Comparison of ENCODE assay signal across 26 cellular contexts in genomic region chr16:3948378-3948995, GRCh38.
DNase-seq lines count a peak whose midpoint lies in the region; ATAC-seq and TF ChIP-seq lines count a peak whose summit lies in the region.
"Had no signal": no experiment of that assay in that cellular context is flagged by ENCODE, and none has a peak within 500 bp of the region (broad histone marks: within the 10 kb centered on the region; RNA-seq: fewer than 3 reads in every experiment).

No MANE protein-coding gene starts in this region.

- H3K36me3 ChIP-seq in cardiac muscle cell (no peaks in the 10 kb centered on the region), lung (ENCODE audit: control insufficient read depth in 2 of 2, insufficient read depth in 2 of 2, low read length in 2 of 2) (no peaks in the 10 kb centered on the region), suprapubic skin (no peaks in the 10 kb centered on the region), uterus (no peaks in the 10 kb centered on the region)

- 91 to 92% methylated on average over 17 of the region's 17 CpGs for WGBS in lung, 2 donors
- 76% methylated on average over 17 of the region's 17 CpGs for WGBS in suprapubic skin

- no peak overlapping the region for H3K4me3 ChIP-seq in cardiac muscle cell
- H3K4me3 ChIP-seq in lung, result no peak overlapping the region
- H3K4me3 ChIP-seq in suprapubic skin, result no peak overlapping the region
- no peak overlapping the region for H3K4me3 ChIP-seq in uterus
- H3K4me3 ChIP-seq: GM23338, K562, PC-9 had no signal

- intact Hi-C loops in Right ventricle myocardium superior (cut with DNase I) (no loop called here), uterus (cut with DNase I; ENCODE audit: low total_unique reads) (no loop called here)

- TF ChIP-seq CTCF in cardiac muscle cell (IDR thresholded peaks at IDR 0.05; ENCODE audit: low read depth, low read length) (no peak), chondrocyte (IDR thresholded peaks at IDR 0.05) (no peak), lung (IDR thresholded peaks at IDR 0.05; ENCODE audit: control extremely low read depth, extremely low read depth) (no peak), suprapubic skin (IDR thresholded peaks at IDR 0.05) (no peak), uterus (IDR thresholded peaks at IDR 0.05) (no peak)

- H3K4me1 ChIP-seq in cardiac muscle cell (ENCODE audit: low read depth) (peaks cover 7% of the 10 kb centered on the region), lung (ENCODE audit: control insufficient read depth in 2 of 2, insufficient read depth in 2 of 2, low read length in 2 of 2) (peaks cover 2 to 10% of the 10 kb centered on the region in 2 donors), suprapubic skin (peaks cover 39% of the 10 kb centered on the region), uterus (no peaks in the 10 kb centered on the region)

- H3K36me3 Mint-ChIP-seq in chondrocyte (ENCODE audit: low read depth), result no peaks in the 10 kb centered on the region
- H3K36me3 Mint-ChIP-seq: CD4-positive, CD25-positive, alpha-beta regulatory T cell had no signal

- ATAC-seq in Right ventricle myocardium superior (ENCODE audit: poor library complexity), result no peak
- no peak for ATAC-seq in lung (ENCODE audit: insufficient read depth, low FRiP score)
- ATAC-seq: activated CD8-positive, alpha-beta T cell treated with anti-CD3 and anti-CD28 coated beads for 36 hours; GM23338; K562 had no signal

- no peak for TF ChIP-seq POLR2A in suprapubic skin (IDR thresholded peaks at IDR 0.05)
- no peak for TF ChIP-seq POLR2A in uterus (IDR thresholded peaks at IDR 0.05)

- H3K9me3 Mint-ChIP-seq in chondrocyte (ENCODE audit: low read depth), result no peaks in the 10 kb centered on the region
- H3K9me3 Mint-ChIP-seq: activated CD8-positive, alpha-beta T cell treated with anti-CD3 and anti-CD28 coated beads for 36 hours; CD4-positive, CD25-positive, alpha-beta regulatory T cell; central memory CD8-positive, alpha-beta T cell; T-helper 2 cell treated with Interferon-gamma antibody and Interleukin-4, amounts not matched to agents 5 μg/mL and 100 μg/mL, for 36 hours had no signal

- H3K27me3 ChIP-seq in cardiac muscle cell (no peaks in the 10 kb centered on the region), lung (ENCODE audit: control insufficient read depth, insufficient read depth) (no peaks in the 10 kb centered on the region), suprapubic skin (no peaks in the 10 kb centered on the region), uterus (no peaks in the 10 kb centered on the region)

- no peak for DNase-seq in cardiac muscle cell (ENCODE audit: low read depth in 1 of 2, low spot score in 1 of 2)
- DNase-seq in Right ventricle myocardium superior, result no peak
- peak; percentile 6 for DNase-seq in chondrocyte (ENCODE audit: low spot score)
- DNase-seq in lung (ENCODE audit: low spot score), result no peak
- peak; percentile 32 to 39 for DNase-seq in suprapubic skin (ENCODE audit: low spot score in 2 of 2)
- DNase-seq in activated CD4-positive, alpha-beta T cell treated with anti-CD3 and anti-CD28 coated beads, Interleukin-2, amount 50 U/mL, for 48 hours, result no peak
- no peak for DNase-seq in activated gamma-delta T cell (lab: John Stamatoyannopoulos, UW)
- DNase-seq in uterus, result no peak
- DNase-seq: 8988T; activated CD8-positive, alpha-beta memory T cell treated with anti-CD3 and anti-CD28 coated beads, Interleukin-2, amount 50 U/mL, for 48 hours; activated CD8-positive, alpha-beta T cell treated with anti-CD3 and anti-CD28 coated beads for 36 hours; aorta; Calu3; CD4-positive, CD25-positive, alpha-beta regulatory T cell; DMS79; mesendoderm; NCI-H1694; nucleus accumbens; PC-9; small intestine; stimulated activated naive CD4-positive, alpha-beta T cell had no signal

- no peak for TF ChIP-seq EP300 in suprapubic skin (IDR thresholded peaks at IDR 0.05)

- H3K27me3 Mint-ChIP-seq in chondrocyte (ENCODE audit: low read depth), result no peaks in the 10 kb centered on the region

- peaks cover 73% of the 10 kb centered on the region for H3K4me1 Mint-ChIP-seq in chondrocyte (ENCODE audit: low read depth)
- H3K4me1 Mint-ChIP-seq: CD4-positive, CD25-positive, alpha-beta regulatory T cell; central memory CD8-positive, alpha-beta T cell; GM23338 had no signal

- H3K4me3 Mint-ChIP-seq in chondrocyte (ENCODE audit: unreplicated experiment), result no peak overlapping the region
- H3K4me3 Mint-ChIP-seq: activated CD8-positive, alpha-beta T cell treated with anti-CD3 and anti-CD28 coated beads for 36 hours; activated naive CD8-positive, alpha-beta T cell; central memory CD8-positive, alpha-beta T cell; GM23338; T-helper 2 cell treated with Interferon-gamma antibody and Interleukin-4, amounts not matched to agents 5 μg/mL and 100 μg/mL, for 36 hours had no signal

- H3K27ac ChIP-seq in cardiac muscle cell (peak overlapping the region; percentile 75), lung (ENCODE audit: low read depth in 1 of 2, low read length in 1 of 2) (peak overlapping the region; percentile 69 to 97), suprapubic skin (no peak overlapping the region), uterus (no peak overlapping the region)
- H3K27ac ChIP-seq: PC-9 had no signal

- H3K27ac Mint-ChIP-seq in chondrocyte (ENCODE audit: unreplicated experiment), result peak overlapping the region; percentile 94
- H3K27ac Mint-ChIP-seq: activated CD8-positive, alpha-beta T cell treated with anti-CD3 and anti-CD28 coated beads for 36 hours; activated naive CD8-positive, alpha-beta T cell; CD4-positive, CD25-positive, alpha-beta regulatory T cell; GM23338; T-helper 2 cell treated with Interferon-gamma antibody and Interleukin-4, amounts not matched to agents 5 μg/mL and 100 μg/mL, for 36 hours had no signal

- H3K9me3 ChIP-seq in cardiac muscle cell (ENCODE audit: low read depth), result no peaks in the 10 kb centered on the region
- no peaks in the 10 kb centered on the region for H3K9me3 ChIP-seq in lung (ENCODE audit: control insufficient read depth in 2 of 2, insufficient read depth in 1 of 2, low read length in 1 of 2)
- no peaks in the 10 kb centered on the region for H3K9me3 ChIP-seq in suprapubic skin
- H3K9me3 ChIP-seq in uterus, result no peaks in the 10 kb centered on the region

Comparison
In these comparisons a context has a peak if more than half of its experiments do, and no peak if none do; other contexts are left out.
1. DNase-seq: peak in chondrocyte (single experiment) and suprapubic skin (2 of 2); none in cardiac muscle cell (0 of 2), Right ventricle myocardium superior (single experiment), lung (single experiment), activated CD4-positive, alpha-beta T cell treated with anti-CD3 and anti-CD28 coated beads, Interleukin-2, amount 50 U/mL, for 48 hours (0 of 2), activated gamma-delta T cell (single experiment) and uterus (0 of 2).
2. H3K27ac ChIP-seq: peak in cardiac muscle cell (single experiment) and lung (2 of 2); none in suprapubic skin (single experiment) and uterus (0 of 2).